Comparison of ENCODE assay signal across 1 cellular context in genomic region chr16:11379420-11379819, GRCh38.
TF ChIP-seq lines count a peak whose summit lies in the region.

No MANE protein-coding gene starts in this region.

TF ChIP-seq in HepG2, 621 proteins besides CTCF, POLR2A, EP300 and RAD21 (continued from another document and continues in another):
- no peak for TF ChIP-seq BATF2 (CRISPR knock-in tag; IDR thresholded peaks at IDR 0.05)
- TF ChIP-seq ZNF597 (CRISPR knock-in tag; IDR thresholded peaks at IDR 0.05), result no peak
- 0 out of 2 replicates have a peak, but pooled peaks have one; percentile 22 for TF ChIP-seq TGIF2 (CRISPR knock-in tag; IDR thresholded peaks at IDR 0.05)
- no peak for TF ChIP-seq KAT7 (CRISPR knock-in tag; IDR thresholded peaks at IDR 0.05; ENCODE audit: borderline replicate concordance)
- no peak for TF ChIP-seq ARNT2 (CRISPR knock-in tag; IDR thresholded peaks at IDR 0.05; ENCODE audit: low read depth)
- no peak for TF ChIP-seq NFRKB (IDR thresholded peaks at IDR 0.05)
- TF ChIP-seq ZBTB39 (CRISPR knock-in tag; IDR thresholded peaks at IDR 0.05), result no peak
- no peak for TF ChIP-seq ZNF512B (CRISPR knock-in tag; IDR thresholded peaks at IDR 0.05; ENCODE audit: borderline replicate concordance)
- no peak for TF ChIP-seq ZBTB37 (CRISPR knock-in tag; IDR thresholded peaks at IDR 0.05)
- no peak for TF ChIP-seq ZNF563 (CRISPR knock-in tag; IDR thresholded peaks at IDR 0.05)
- TF ChIP-seq ZNF83 (CRISPR knock-in tag; IDR thresholded peaks at IDR 0.05; ENCODE audit: borderline replicate concordance), result no peak
- TF ChIP-seq ZNF329 (CRISPR knock-in tag; IDR thresholded peaks at IDR 0.05; ENCODE audit: low read depth), result no peak
- no peak for TF ChIP-seq NCOR1 (IDR thresholded peaks at IDR 0.05; ENCODE audit: borderline replicate concordance, low read length)
- no peak for TF ChIP-seq ZNF224 (CRISPR knock-in tag; IDR thresholded peaks at IDR 0.05)
- TF ChIP-seq U2AF2 (IDR thresholded peaks at IDR 0.05; ENCODE audit: low read depth, low read length), result no peak
- TF ChIP-seq PRDM10 (CRISPR knock-in tag; IDR thresholded peaks at IDR 0.05; ENCODE audit: low read depth), result no peak
- no peak for TF ChIP-seq AFF4 (CRISPR knock-in tag; IDR thresholded peaks at IDR 0.05)
- no peak for TF ChIP-seq SATB2 (CRISPR knock-in tag; IDR thresholded peaks at IDR 0.05)
- TF ChIP-seq TEAD2 (CRISPR knock-in tag; IDR thresholded peaks at IDR 0.05), result no peak
- no peak for TF ChIP-seq IKZF1 (IDR thresholded peaks at IDR 0.05)
- TF ChIP-seq ZNF777 (CRISPR knock-in tag; IDR thresholded peaks at IDR 0.05), result no peak
- peak; percentile 53; the same call in 1 of the 2 replicates for TF ChIP-seq ELF3 (CRISPR knock-in tag; IDR thresholded peaks at IDR 0.05)
- no peak for TF ChIP-seq ZNF260 (CRISPR knock-in tag; IDR thresholded peaks at IDR 0.05; ENCODE audit: borderline replicate concordance, low read depth)
- TF ChIP-seq ZNF18 (CRISPR knock-in tag; IDR thresholded peaks at IDR 0.05; ENCODE audit: insufficient replicate concordance), result no peak
- no peak for TF ChIP-seq ZNF780A (CRISPR knock-in tag; IDR thresholded peaks at IDR 0.05)
- TF ChIP-seq FOSL2 (CRISPR knock-in tag; IDR thresholded peaks at IDR 0.05), result peak; percentile 33; the same call in 1 of the 2 replicates
- TF ChIP-seq GATAD2A (CRISPR knock-in tag; IDR thresholded peaks at IDR 0.05), result 0 out of 2 replicates have a peak, but pooled peaks have one; percentile 35
- TF ChIP-seq BRF2 (CRISPR knock-in tag; IDR thresholded peaks at IDR 0.05), result no peak
- no peak for TF ChIP-seq ATF1 (CRISPR knock-in tag; IDR thresholded peaks at IDR 0.05)
- peak in 1 of 2 experiments; percentile 62; a peak in 2 of 4 replicates for TF ChIP-seq ATF4 (CRISPR knock-in tag; IDR thresholded peaks at IDR 0.05)
- TF ChIP-seq MTA3 (CRISPR knock-in tag; IDR thresholded peaks at IDR 0.05), result no peak
- no peak for TF ChIP-seq MAZ (IDR thresholded peaks at IDR 0.05; ENCODE audit: borderline replicate concordance, low read depth, low read length)
- TF ChIP-seq MAZ (CRISPR knock-in tag; IDR thresholded peaks at IDR 0.05; ENCODE audit: low read depth), result no peak
- TF ChIP-seq ZNF510 (CRISPR knock-in tag; IDR thresholded peaks at IDR 0.05; ENCODE audit: low read depth), result no peak
- TF ChIP-seq ZNF580 (CRISPR knock-in tag; IDR thresholded peaks at IDR 0.05; ENCODE audit: borderline replicate concordance, low read depth), result no peak
